22 cellular contexts compared by ENCODE assay signal in genomic region chr1:201785291-201785690, GRCh38. TPM values are rescaled to one million over a fixed set of nuclear protein-coding genes. Genes with fewer than 3 reads are reported as not detected.
DNase-seq lines count a peak whose midpoint lies in the region; ATAC-seq and TF ChIP-seq lines count a peak whose summit lies in the region.
"Had no signal": no experiment of that assay in that cellular context is flagged by ENCODE, and none has a peak within 500 bp of the region (broad histone marks: within the 10 kb centered on the region; RNA-seq: fewer than 3 reads in every experiment).

No MANE protein-coding gene starts in this region.

- H3K27ac ChIP-seq in PC-3 (ENCODE audit: low read length) (no peak overlapping the region), ascending aorta (peak overlapping the region; percentile 87 to 88), esophagus squamous epithelium (peak overlapping the region in 3 of 4 donors; percentile 17 to 40 (median 31)), thoracic aorta (peak overlapping the region; percentile 33 to 72), left lung (no peak overlapping the region)
- H3K27ac ChIP-seq: BLaER1 had no signal

- TF ChIP-seq POLR2A in esophagus squamous epithelium (IDR thresholded peaks at IDR 0.05), result no peak

- no peak overlapping the region for H2AFZ ChIP-seq in PC-3 (ENCODE audit: low read length)

- H3K4me1 ChIP-seq in PC-3 (ENCODE audit: insufficient read depth, low read length), result peaks cover 8% of the 10 kb centered on the region
- peaks cover 12 to 43% of the 10 kb centered on the region in 2 donors for H3K4me1 ChIP-seq in ascending aorta
- peaks cover 0 to 63% (median 41%) of the 10 kb centered on the region in 3 donors for H3K4me1 ChIP-seq in esophagus squamous epithelium
- peaks cover 26 to 100% of the 10 kb centered on the region in 2 donors for H3K4me1 ChIP-seq in thoracic aorta (ENCODE audit: control insufficient read depth in 1 of 2, low read depth in 2 of 2)
- H3K4me1 ChIP-seq in left lung, result peaks cover 5 to 8% of the 10 kb centered on the region in 2 donors

- H3K36me3 ChIP-seq in PC-3 (ENCODE audit: low read depth, low read length) (no peaks in the 10 kb centered on the region), ascending aorta (peaks cover 91 to 94% of the 10 kb centered on the region in 2 donors), esophagus squamous epithelium (peaks cover 4 to 87% (median 26%) of the 10 kb centered on the region in 3 donors), thoracic aorta (peaks cover 76% of the 10 kb centered on the region), left lung (peaks cover 0 to 67% of the 10 kb centered on the region in 2 donors)

- DNase-seq in PC-3 (peak; percentile 4), ascending aorta (ENCODE audit: low spot score in 2 of 2) (no peak), esophagus squamous epithelium (lab: John Stamatoyannopoulos, UW) (no peak), thoracic aorta (ENCODE audit: low spot score) (no peak), left lung (no peak), SKM-1 treated with dmso at 0.1 percent for 144 hours (lab: John Stamatoyannopoulos, UW; ENCODE audit: unreplicated experiment) (no peak)
- DNase-seq: CD4-positive, alpha-beta T cell; COR-L47; DMS79 treated with DMSO at 0.1 percent for 48 hours; MM.1S; NCI-H1048; NCI-H1436; NCI-H187 treated with DMSO at 0.1 percent for 48 hours; NCI-H2107; NCI-H446 treated with DMSO at 0.1 percent for 48 hours; NCI-H526 treated with DMSO at 0.1 percent for 48 hours; OCI-M1; SHP77 had no signal

- WGBS in esophagus squamous epithelium, 2 donors, result 39 to 43% methylated on average over 2 of the region's 2 CpGs

- intact Hi-C loops in PC-3 (cut with micrococcal nuclease), result no loop called here
- intact Hi-C loops in ascending aorta (cut with DNase I), result no loop called here
- intact Hi-C loops in esophagus squamous epithelium (cut with DNase I), result no loop called here
- intact Hi-C loops in left lung (cut with DNase I), result no loop called here

- no peaks in the 10 kb centered on the region for H4K20me1 ChIP-seq in PC-3 (ENCODE audit: low read length)

- H3K27me3 ChIP-seq in PC-3 (ENCODE audit: low read length), result no peaks in the 10 kb centered on the region
- no peaks in the 10 kb centered on the region for H3K27me3 ChIP-seq in ascending aorta
- no peaks in the 10 kb centered on the region for H3K27me3 ChIP-seq in esophagus squamous epithelium
- H3K27me3 ChIP-seq in thoracic aorta (replicated peaks; ENCODE audit: insufficient read depth), result no peaks in the 10 kb centered on the region
- no peaks in the 10 kb centered on the region for H3K27me3 ChIP-seq in left lung
- H3K27me3 ChIP-seq: BLaER1 had no signal

- BruUV-seq in PC-3 (replicated peaks; lab: Mats Ljungman, UMichigan), result no TSS peak

- no peak overlapping the region for H3K4me3 ChIP-seq in PC-3 (ENCODE audit: low read length)
- H3K4me3 ChIP-seq in ascending aorta, result no peak overlapping the region
- no peak overlapping the region for H3K4me3 ChIP-seq in esophagus squamous epithelium
- H3K4me3 ChIP-seq in thoracic aorta, result no peak overlapping the region
- H3K4me3 ChIP-seq in left lung, result no peak overlapping the region
- H3K4me3 ChIP-seq: BLaER1, K562 had no signal

- POLR2A ChIA-PET in PC-3 (lab: Charles Lee; ENCODE audit: unreplicated experiment), result no interaction called here

- H3K4me2 ChIP-seq in PC-3 (ENCODE audit: low read length), result no peak overlapping the region
- H3K4me2 ChIP-seq: BLaER1 had no signal

- TF ChIP-seq CTCF in PC-3 (conservative IDR thresholded peaks at IDR 0.05; ENCODE audit: low read depth, low read length), result no peak
- TF ChIP-seq CTCF in ascending aorta (IDR thresholded peaks at IDR 0.05), result no peak
- no peak for TF ChIP-seq CTCF in esophagus squamous epithelium (IDR thresholded peaks at IDR 0.05)
- no peak for TF ChIP-seq CTCF in thoracic aorta (IDR thresholded peaks at IDR 0.05)
- no peak for TF ChIP-seq CTCF in left lung (IDR thresholded peaks at IDR 0.05)

- no peaks in the 10 kb centered on the region for H3K9me3 ChIP-seq in PC-3 (ENCODE audit: low read length)
- H3K9me3 ChIP-seq in ascending aorta, result no peaks in the 10 kb centered on the region
- H3K9me3 ChIP-seq in esophagus squamous epithelium, result no peaks in the 10 kb centered on the region
- no peaks in the 10 kb centered on the region for H3K9me3 ChIP-seq in thoracic aorta
- no peaks in the 10 kb centered on the region for H3K9me3 ChIP-seq in left lung
- H3K9me3 ChIP-seq: BLaER1 had no signal

- H3F3A ChIP-seq in PC-3 (ENCODE audit: low read length, unreplicated experiment), result no peaks in the 10 kb centered on the region

- H3K9me2 ChIP-seq in PC-3 (replicated peaks; ENCODE audit: low read length), result no peaks in the 10 kb centered on the region

- no peaks in the 10 kb centered on the region for H3K79me2 ChIP-seq in PC-3 (ENCODE audit: low read length)

- CTCF ChIA-PET in PC-3 (lab: Charles Lee), result no interaction called here

- ATAC-seq in PC-3 (no peak), thoracic aorta (ENCODE audit: insufficient number of reproducible peaks, low FRiP score, low read depth) (no peak), GM21825 (IDR thresholded peaks at IDR 0.05; ENCODE audit: unreplicated experiment) (no peak), left lung (no peak)
- ATAC-seq: HepG2, K562 had no signal

- no peak overlapping the region for H3K9ac ChIP-seq in PC-3 (ENCODE audit: low read length)
- H3K9ac ChIP-seq: BLaER1 had no signal

RNA-seq across cellular contexts. Expression of gene IPO9, which starts 43.7 kb away (rescaled TPM):
- 21.6 and 23.6 TPM in 2 replicates for total RNA-seq in PC-3 (2014; rRNA removed)
- total RNA-seq in ascending aorta, result 9.3 TPM
- total RNA-seq in esophagus squamous epithelium, result 10 to 100 TPM; 10.1 to 17.2 (median 12.3) TPM
- total RNA-seq in thoracic aorta, result 10 to 100 TPM; 21.4 to 32.6 TPM
- 10 to 100 TPM; 49.3 to 59.2 TPM for total RNA-seq in left lung

Comparison
In these comparisons a context has a peak if more than half of its experiments do, and no peak if none do; other contexts are left out.
1. H3K27ac ChIP-seq: peak in ascending aorta (2 of 2), esophagus squamous epithelium (3 of 4) and thoracic aorta (2 of 2); none in PC-3 (single experiment) and left lung (0 of 2).